8 cellular contexts compared by ENCODE assay signal in the genomic region with DNA sequence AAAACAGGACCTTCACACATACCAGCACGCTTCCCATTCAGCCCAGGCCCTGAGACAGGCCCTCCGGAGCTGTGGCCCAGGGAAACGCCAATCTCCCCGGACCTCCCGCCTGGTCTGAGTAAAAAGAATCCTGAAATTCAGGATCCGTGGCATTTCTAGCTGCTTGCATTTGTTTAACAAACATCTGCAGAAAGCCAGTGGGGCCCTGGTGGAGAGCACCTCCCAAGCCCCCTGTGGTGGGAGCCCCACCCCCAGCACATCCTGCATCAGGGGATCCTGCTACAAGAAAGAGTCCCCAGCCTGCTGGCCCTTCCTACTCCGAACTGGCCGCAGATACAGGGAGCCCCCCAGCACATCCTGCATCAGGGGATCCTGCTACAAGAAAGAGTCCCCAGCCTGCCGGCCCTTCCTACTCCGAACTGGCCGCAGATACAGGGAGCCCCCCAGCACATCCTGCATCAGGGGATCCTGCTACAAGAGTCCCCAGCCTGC. TPM values are rescaled to one million over a fixed set of nuclear protein-coding genes. Genes with fewer than 3 reads are reported as not detected.
DNase-seq lines count a peak whose midpoint lies in the region; ATAC-seq, FAIRE-seq and TF ChIP-seq lines count a peak whose summit lies in the region.
"Not testable (repeated sequence)": the region's sequence is repeated elsewhere in the genome, so short reads cannot be mapped to it uniquely, and the experiment has no call there.

No MANE protein-coding gene starts in this region.

- TF ChIP-seq POLR2A in K562 (conservative IDR thresholded peaks at IDR 0.05); suprapubic skin (IDR thresholded peaks at IDR 0.05): not testable (repeated sequence)

- peak; percentile 79 for ATAC-seq in WTC11
- ATAC-seq in K562: not testable (repeated sequence)

- H3K9me3 Mint-ChIP-seq in CD8-positive, alpha-beta memory T cell; WTC11: not testable (repeated sequence)

- H3K27ac Mint-ChIP-seq in CD8-positive, alpha-beta memory T cell: peak overlapping the region in 7 of 8 donors; percentile 45 to 96 (median 94)
- H3K27ac Mint-ChIP-seq in WTC11: peak overlapping the region; percentile 99

- not testable (repeated sequence) for H3K4me2 ChIP-seq in K562 (ENCODE audit: insufficient read depth, low read length)

- POLR2A ChIA-PET in CD8-positive, alpha-beta memory T cell (lab: Charles Lee): not testable (repeated sequence)
- POLR2A ChIA-PET in WTC11 (lab: Charles Lee) (interaction anchor here (1.9 kb wide), 1 partner anchor 9 kb away, joined by 6 read pairs; the partner anchor contains the start of gene LPCAT1), K562 (lab: Yijun Ruan, JAX) (interaction anchor here (0.5 kb wide), 1 partner anchor 231 kb away, joined by 3 read pairs; no protein-coding TSS in a partner anchor)

- DNase-seq in CD8-positive, alpha-beta memory T cell: peak in 2 of 5 donors; percentile 0 to 43
- peak; percentile 89 for DNase-seq in WTC11 (ENCODE audit: low spot score)
- DNase-seq in K562 (ENCODE audit: extremely low read depth in 1 of 4, low spot score in 3 of 4): not testable (repeated sequence)
- peak; percentile 52 for DNase-seq in right atrium auricular region (ENCODE audit: low spot score)
- DNase-seq in kidney: peak; percentile 49
- peak; percentile 55 to 69 for DNase-seq in suprapubic skin (ENCODE audit: low spot score in 2 of 2)

- H3K36me3 Mint-ChIP-seq in CD8-positive, alpha-beta memory T cell: peaks cover 0 to 73% (median 8%) of the 10 kb centered on the region in 3 donors
- peaks cover 22% of the 10 kb centered on the region for H3K36me3 Mint-ChIP-seq in WTC11

- not testable (repeated sequence) for H3K4me3 ChIP-seq in CD8-positive, alpha-beta memory T cell (ENCODE audit: low read length); K562; right atrium auricular region; kidney (ENCODE audit: low read length in 2 of 2); neutrophil (ENCODE audit: low read depth in 1 of 2, low read length in 1 of 2); suprapubic skin

- not testable (repeated sequence) for H3K9ac ChIP-seq in K562 (ENCODE audit: insufficient read depth in 1 of 2, low read depth in 2 of 2, low read length in 2 of 2); kidney (ENCODE audit: low read length in 2 of 2)

- not testable (repeated sequence) for H3K36me3 ChIP-seq in CD8-positive, alpha-beta memory T cell (ENCODE audit: insufficient read depth, low read length); K562 (ENCODE audit: control insufficient read depth, insufficient read depth, low read length); kidney (ENCODE audit: control insufficient read depth in 1 of 2, insufficient read depth in 2 of 2, low read length in 2 of 2)
- peaks cover 15% of the 10 kb centered on the region for H3K36me3 ChIP-seq in right atrium auricular region
- peaks cover 45% of the 10 kb centered on the region for H3K36me3 ChIP-seq in neutrophil
- peaks cover 24% of the 10 kb centered on the region for H3K36me3 ChIP-seq in suprapubic skin

- TF ChIP-seq CTCF in WTC11 (IDR thresholded peaks at IDR 0.05); K562 (IDR thresholded peaks at IDR 0.05 in 2 of 3, conservative IDR thresholded peaks at IDR 0.05 in 1 of 3; ENCODE audit: insufficient read depth in 2 of 3, low read depth in 1 of 3, low read length in 3 of 3); right atrium auricular region (IDR thresholded peaks at IDR 0.05); kidney (IDR thresholded peaks at IDR 0.05; ENCODE audit: borderline replicate concordance, extremely low read depth, insufficient read depth); neutrophil (IDR thresholded peaks at IDR 0.05); suprapubic skin (IDR thresholded peaks at IDR 0.05): not testable (repeated sequence)

- H3K79me2 ChIP-seq in K562 (ENCODE audit: control insufficient read depth, insufficient read depth, low read length): not testable (repeated sequence)

- H4K20me1 ChIP-seq in K562 (replicated peaks; ENCODE audit: control insufficient read depth, insufficient read depth, low read length): peaks cover 36% of the 10 kb centered on the region

- BruUV-seq in K562 (replicated peaks; lab: Mats Ljungman, UMichigan): not testable (repeated sequence)

- not testable (repeated sequence) for TF ChIP-seq RAD21 in Ishikawa (IDR thresholded peaks at IDR 0.05; ENCODE audit: low read depth); K562 (CRISPR knock-in tag; conservative IDR thresholded peaks at IDR 0.05 in 1 of 2, IDR thresholded peaks at IDR 0.05 in 1 of 2)

- TF ChIP-seq EP300 in Ishikawa (IDR thresholded peaks at IDR 0.05; ENCODE audit: borderline replicate concordance): peak; percentile 72
- TF ChIP-seq EP300 in K562 (IDR thresholded peaks at IDR 0.05; ENCODE audit: low read length); suprapubic skin (IDR thresholded peaks at IDR 0.05): not testable (repeated sequence)

- H3K27ac ChIP-seq in CD8-positive, alpha-beta memory T cell (ENCODE audit: low read depth, low read length); K562 (ENCODE audit: extremely low read depth, low read depth, low read length); right atrium auricular region; kidney (ENCODE audit: low read depth in 2 of 2, low read length in 2 of 2); suprapubic skin: not testable (repeated sequence)
- peak overlapping the region; percentile 97 for H3K27ac ChIP-seq in neutrophil

- H3K27me3 Mint-ChIP-seq in CD8-positive, alpha-beta memory T cell; WTC11 (ENCODE audit: low read depth): not testable (repeated sequence)

- H3K4me1 ChIP-seq in CD8-positive, alpha-beta memory T cell (ENCODE audit: insufficient read depth, low read length): peaks cover 44% of the 10 kb centered on the region
- H3K4me1 ChIP-seq in K562 (replicated peaks in 1 of 2; ENCODE audit: control insufficient read depth in 2 of 2, insufficient read depth in 2 of 2, low read length in 2 of 2) (peaks cover 0 to 57% of the 10 kb centered on the region in 2 experiments; a peak in 4 of 5 replicates), neutrophil (ENCODE audit: control insufficient read depth in 1 of 2, insufficient read depth in 1 of 2, low read depth in 1 of 2, low read length in 1 of 2) (peaks cover 68 to 73% of the 10 kb centered on the region in 2 experiments)
- not testable (repeated sequence) for H3K4me1 ChIP-seq in right atrium auricular region; kidney (ENCODE audit: control insufficient read depth in 1 of 2, insufficient read depth in 1 of 2, low read depth in 1 of 2, low read length in 2 of 2); suprapubic skin

- not testable (repeated sequence) for FAIRE-seq in K562 (lab: Jason Lieb, UNC); kidney (lab: Jason Lieb, UNC)

- WGBS in K562 (ENCODE audit: insufficient coverage, low coverage, missing lambda C conversion rate): 78% methylated on average over 11 of the region's 11 CpGs
- WGBS in suprapubic skin: 87% methylated on average over 8 of the region's 11 CpGs

- not testable (repeated sequence) for H3K9me1 ChIP-seq in K562 (ENCODE audit: control insufficient read depth, insufficient read depth, low read length)

- in situ Hi-C loops in K562 (cut with MboI): not testable (repeated sequence)

- not testable (repeated sequence) for H2AFZ ChIP-seq in K562 (ENCODE audit: low read depth, low read length)

- H3K4me1 Mint-ChIP-seq in CD8-positive, alpha-beta memory T cell: peaks cover 68 to 90% (median 75%) of the 10 kb centered on the region in 3 donors
- peaks cover 83% of the 10 kb centered on the region for H3K4me1 Mint-ChIP-seq in WTC11

- intact Hi-C loops in K562 (cut with micrococcal nuclease); kidney (cut with DNase I): not testable (repeated sequence)

- not testable (repeated sequence) for H3K9me3 ChIP-seq in CD8-positive, alpha-beta memory T cell (ENCODE audit: low read length); K562 (replicated peaks; ENCODE audit: control insufficient read depth, insufficient read depth, low read depth, low read length); right atrium auricular region; kidney (ENCODE audit: control insufficient read depth in 1 of 2, low read length in 2 of 2); neutrophil; suprapubic skin

- peak overlapping the region; percentile 52 to 90 (median 70) for H3K4me3 Mint-ChIP-seq in CD8-positive, alpha-beta memory T cell
- peak overlapping the region; percentile 56 for H3K4me3 Mint-ChIP-seq in WTC11

- CTCF ChIA-PET in CD8-positive, alpha-beta memory T cell (lab: Charles Lee); K562 (lab: Yijun Ruan, JAX; ENCODE audit: low intra/inter-chr PET ratio): not testable (repeated sequence)
- CTCF ChIA-PET in WTC11 (lab: Charles Lee): interaction anchor here (0.9 to 2.4 kb wide), 6 partner anchors 9 to 130 kb away, joined by 3 to 9 read pairs (median 4); partner anchors contain the start of gene LPCAT1

- not testable (repeated sequence) for H3K27me3 ChIP-seq in CD8-positive, alpha-beta memory T cell (ENCODE audit: insufficient read depth, low read length, poor library complexity, severe bottlenecking); K562 (ENCODE audit: control insufficient read depth in 2 of 2, insufficient read depth in 2 of 2, low read length in 2 of 2); right atrium auricular region; neutrophil; suprapubic skin

RNA-seq across cellular contexts. Expression of gene LPCAT1, which starts 8.9 kb away (rescaled TPM):
- total RNA-seq in CD8-positive, alpha-beta memory T cell: 100 to 1,000 TPM in 1 of 2 experiments, 10 to 100 TPM in 1; 92.5 to 101 TPM
- 95.9 TPM for polyA plus RNA-seq in CD8-positive, alpha-beta memory T cell
- total RNA-seq in WTC11 (2021) (206 to 215 TPM (median 210 TPM) in 3 replicates), K562 (2014; rRNA removed) (13.6 and 13.9 TPM in 2 replicates), K562 (2014; rRNA removed; fragmentation: Illumina TruSeq; extraction: Trizol) (9.2 and 11.1 TPM in 2 replicates), K562 (2015; rRNA removed; fragmentation: Illumina TruSeq; extraction: Trizol) (15.5 and 18.4 TPM in 2 replicates), K562 (2021) (18.4 and 20.8 TPM in 2 replicates), right atrium auricular region (10 to 100 TPM; 13.2 to 18.1 TPM), kidney (46.5 TPM), suprapubic skin (10 to 100 TPM; 11.3 to 21.0 (median 13.8) TPM)
- total RNA-seq in K562 (2011; cell fraction: chromatin; rRNA removed; ENCODE audit: low replicate concordance): 26.9 and 48.0 TPM in 2 replicates
- 30.5 and 38.2 TPM in 2 replicates for total RNA-seq in K562 (2011; cell fraction: nucleolus; rRNA removed)
- total RNA-seq in K562 (2011; cell fraction: nucleoplasm; rRNA removed): 24.9 and 32.4 TPM in 2 replicates
- polyA plus RNA-seq in K562 (2011; rRNA removed) (17.0 and 20.6 TPM in 2 replicates), K562 (2014; fragmentation: Illumina TruSeq; extraction: Trizol) (15.2 TPM in 2 replicates), K562 (2014; fragmentation: Nextera tagmentation; extraction: Ambion mirVana) (under 1 TPM; 0.14 to 0.53 TPM), K562 (2014; rRNA removed) (13.1 and 14.9 TPM in 2 replicates), kidney (ENCODE audit: insufficient read depth, low read depth, low replicate concordance) (22.2 TPM)
- 14.5 and 16.7 TPM in 2 replicates for polyA plus RNA-seq in K562 (2011; cell fraction: cytosol; rRNA removed)
- 32.2 and 34.4 TPM in 2 replicates for polyA plus RNA-seq in K562 (2011; cell fraction: nucleus; rRNA removed)
- polyA plus RNA-seq in K562 (2012): 10.5 and 12.5 TPM in 2 replicates
- 10.9 and 14.5 TPM in 2 replicates for polyA minus RNA-seq in K562 (2011; rRNA and poly(A)+ RNA removed)
- 13.2 and 14.3 TPM in 2 replicates for polyA minus RNA-seq in K562 (2011; cell fraction: cytosol; rRNA and poly(A)+ RNA removed)
- polyA minus RNA-seq in K562 (2011; cell fraction: nucleus; rRNA and poly(A)+ RNA removed): 9.4 and 24.4 TPM in 2 replicates
